In genomic region chr11:86577663-86578636, GRCh38 we compare ENCODE assay signal across 1 cellular context.
TF ChIP-seq lines count a peak whose summit lies in the region.

No MANE protein-coding gene starts in this region.

TF ChIP-seq in SK-N-SH treated with all-trans-retinoic acid at 6 μM for 48 hours, 23 proteins besides CTCF, POLR2A, EP300 and RAD21 (continued from another document):
- TF ChIP-seq CSRNP3 (CRISPR knock-in tag; IDR thresholded peaks at IDR 0.05) (no peak), ZC3H10 (CRISPR knock-in tag; IDR thresholded peaks at IDR 0.05) (no peak), SNAI2 (CRISPR knock-in tag; IDR thresholded peaks at IDR 0.05) (no peak), ISL1 (CRISPR knock-in tag; IDR thresholded peaks at IDR 0.05) (peak; percentile 83)
TF ChIP-seq in SK-N-SH treated with all-trans-retinoic acid at 6 μM for 48 hours: peak in this region for 4.
